34 cellular contexts compared by ENCODE assay signal in the genomic region with DNA sequence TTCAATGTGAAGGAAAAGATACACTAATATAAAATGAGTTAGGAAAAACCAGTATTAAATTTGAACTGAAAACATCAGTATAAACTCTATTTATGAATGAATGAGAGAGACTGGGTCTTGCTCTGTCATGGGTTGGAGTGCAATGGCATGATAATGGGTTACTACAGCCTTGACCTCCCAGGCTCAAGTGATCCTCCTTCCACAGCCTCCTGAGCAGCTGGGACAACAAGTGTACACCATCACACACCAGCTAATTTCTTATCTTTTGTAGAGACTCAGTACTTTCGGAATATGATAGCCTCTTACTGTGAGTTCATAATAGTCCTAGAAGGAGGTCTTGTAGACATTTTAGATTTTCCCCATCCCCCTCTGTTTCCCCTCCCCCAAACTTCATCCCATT. TPM values are rescaled to one million over a fixed set of nuclear protein-coding genes. Genes with fewer than 3 reads are reported as not detected.
"Had no signal": no experiment of that assay in that cellular context is flagged by ENCODE, and none has a peak within 500 bp of the region (broad histone marks: within the 10 kb centered on the region; RNA-seq: fewer than 3 reads in every experiment).

No MANE protein-coding gene starts in this region.

- H3K9me3 ChIP-seq: adrenal gland, colonic mucosa, gastroesophageal sphincter, left ventricle myocardium inferior, mucosa of descending colon, sigmoid colon, stomach, thyroid gland, upper lobe of right lung had no signal

- H3K4me3 Mint-ChIP-seq: activated CD4-positive, alpha-beta memory T cell treated with anti-CD3 and anti-CD28 coated beads, Interleukin-2, amount 10 ng/mL, durations not matched to agents 7 days and 5 days; activated CD4-positive, alpha-beta T cell treated with anti-CD3 and anti-CD28 coated beads, Interleukin-2, amount 10 ng/mL, durations not matched to agents 7 days and 5 days; nephron; stimulated activated memory B cell treated with anti-CD40 and anti-IgM and Interleukin-4, amounts not matched to agents 10 μg/mL and 1 μg/mL and 100 μg/mL, for 72 hours; WTC11 had no signal

- H3K27me3 ChIP-seq: adrenal gland, body of pancreas, colonic mucosa, gastroesophageal sphincter, hepatocyte, sigmoid colon, stomach, thyroid gland, upper lobe of right lung had no signal

- H2AFZ ChIP-seq: hepatocyte had no signal

- H3K27ac Mint-ChIP-seq: activated CD4-positive, alpha-beta memory T cell treated with anti-CD3 and anti-CD28 coated beads, Interleukin-2, amount 10 ng/mL, durations not matched to agents 7 days and 5 days; activated CD4-positive, alpha-beta T cell treated with anti-CD3 and anti-CD28 coated beads, Interleukin-2, amount 10 ng/mL, durations not matched to agents 7 days and 5 days; activated naive CD4-positive, alpha-beta T cell treated with anti-CD3 and anti-CD28 coated beads, Interleukin-2, amount 50 U/mL, for 72 hours; activated T-helper 2 cell treated with anti-CD3 and anti-CD28 coated beads, Interferon-gamma antibody, Interleukin-2, Interleukin-4, amounts not matched to agents 10 μg/mL and 5 μg/mL and 100 μg/mL, durations not matched to agents 14 hours and 24 hours and 36 hours; nephron; stimulated activated memory B cell treated with anti-CD40 and anti-IgM and Interleukin-4, amounts not matched to agents 10 μg/mL and 1 μg/mL and 100 μg/mL, for 72 hours had no signal

- H3K36me3 ChIP-seq: adrenal gland, colonic mucosa, gastroesophageal sphincter, left ventricle myocardium inferior, sigmoid colon, stomach, thyroid gland, upper lobe of right lung had no signal

- H3K27me3 Mint-ChIP-seq: activated CD4-positive, alpha-beta memory T cell treated with anti-CD3 and anti-CD28 coated beads, Interleukin-2, amount 10 ng/mL, durations not matched to agents 7 days and 5 days; activated CD4-positive, alpha-beta T cell treated with anti-CD3 and anti-CD28 coated beads, Interleukin-2, amount 10 ng/mL, durations not matched to agents 7 days and 5 days; stimulated activated memory B cell treated with anti-CD40 and anti-IgM and Interleukin-4, amounts not matched to agents 10 μg/mL and 1 μg/mL and 100 μg/mL, for 72 hours had no signal

- ATAC-seq: activated naive CD4-positive, alpha-beta T cell treated with anti-CD3 and anti-CD28 coated beads, Interleukin-2, amount 50 U/mL, for 72 hours; body of pancreas; gastroesophageal sphincter; mucosa of descending colon; stimulated activated memory B cell treated with anti-CD40 and anti-IgM and Interleukin-4, amounts not matched to agents 10 μg/mL and 1 μg/mL and 100 μg/mL, for 72 hours; upper lobe of right lung; WTC11 had no signal

- H3K27ac ChIP-seq: adrenal gland, body of pancreas, colonic mucosa, gastroesophageal sphincter, hepatocyte, left ventricle myocardium inferior, sigmoid colon, stomach, thyroid gland, upper lobe of right lung had no signal

- DNase-seq: activated CD4-positive, alpha-beta memory T cell treated with anti-CD3 and anti-CD28 coated beads, Interleukin-2, amount 10 ng/mL, durations not matched to agents 7 days and 5 days; activated CD4-positive, alpha-beta T cell treated with anti-CD3 and anti-CD28 coated beads for 1 hour; activated CD4-positive, alpha-beta T cell treated with anti-CD3 and anti-CD28 coated beads, Interleukin-2, amount 10 ng/mL, durations not matched to agents 7 days and 5 days; activated CD8-positive, alpha-beta memory T cell treated with anti-CD3 and anti-CD28 coated beads, Interleukin-2, amount 50 U/mL, for 48 hours; activated naive CD4-positive, alpha-beta T cell; activated T-cell treated with anti-CD3 and anti-CD28 coated beads, Interleukin-2, amount 50 U/mL, for 48 hours; adrenal gland; aorta; body of pancreas; colonic mucosa; effector memory CD4-positive, alpha-beta T cell; islet precursor cell; left ventricle myocardium inferior; mucosa of descending colon; sigmoid colon; small intestine; stimulated activated CD4-positive, alpha-beta T cell treated with anti-CD3 and anti-CD28 coated beads, Interleukin-1b, Interleukin-23, amount 100 ng/mL, for 48 hours; stimulated activated CD4-positive, alpha-beta T cell treated with anti-CD3 and anti-CD28 coated beads, Interleukin-4, amount 100 ng/mL, for 4 hours; stimulated activated CD8-positive, alpha-beta memory T cell treated with anti-CD3 and anti-CD28 coated beads, Interleukin-4, amount 100 ng/mL, for 48 hours; stomach; T-helper 2 cell; thyroid gland; upper lobe of right lung had no signal

- H3K4me3 ChIP-seq: adrenal gland, body of pancreas, colonic mucosa, gastroesophageal sphincter, hepatocyte, left ventricle myocardium inferior, lung, mucosa of descending colon, sigmoid colon, stomach, thyroid gland, upper lobe of right lung had no signal

- H3K4me2 ChIP-seq: hepatocyte had no signal

- H3K36me3 Mint-ChIP-seq: WTC11 had no signal

- H3K9me3 Mint-ChIP-seq: activated naive CD4-positive, alpha-beta T cell treated with anti-CD3 and anti-CD28 coated beads, Interleukin-2, amount 50 U/mL, for 72 hours; activated T-helper 2 cell treated with anti-CD3 and anti-CD28 coated beads, Interferon-gamma antibody, Interleukin-2, Interleukin-4, amounts not matched to agents 10 μg/mL and 5 μg/mL and 100 μg/mL, durations not matched to agents 14 hours and 24 hours and 36 hours; nephron; stimulated activated memory B cell treated with anti-CD40 and anti-IgM and Interleukin-4, amounts not matched to agents 10 μg/mL and 1 μg/mL and 100 μg/mL, for 72 hours; WTC11 had no signal

- H3K4me1 ChIP-seq: colonic mucosa, thyroid gland had no signal

RNA-seq across cellular contexts. Expression of a gene that starts 21.6 kb away (rescaled TPM):
- total RNA-seq: adrenal gland, aorta, body of pancreas, colonic mucosa, hepatocyte, left ventricle myocardium inferior, mesenteric fat pad, mucosa of descending colon, posterior vena cava, renal cortical epithelial cell, sigmoid colon, stomach, thyroid gland, upper lobe of right lung had no signal
- polyA plus RNA-seq: adrenal gland, hepatocyte, sigmoid colon, small intestine, stomach had no signal
